7 cellular contexts compared by ENCODE assay signal in genomic region chr2:11830708-11831301, GRCh38.
DNase-seq lines count a peak whose midpoint lies in the region; ATAC-seq, FAIRE-seq and TF ChIP-seq lines count a peak whose summit lies in the region.

No MANE protein-coding gene starts in this region.

- H3K4me1 ChIP-seq in iPS-20b (ENCODE audit: insufficient read depth, low read length), result peaks cover 17% of the 10 kb centered on the region; the same call in 1 of the 2 replicates

- FAIRE-seq in HTR-8/SVneo (lab: Jason Lieb, UNC), result no peak

- H3K36me3 ChIP-seq in iPS-20b (ENCODE audit: insufficient read depth, low read depth, low read length), result peaks cover 3% of the 10 kb centered on the region; the same call in 1 of the 2 replicates

- peak overlapping the region; percentile 46 for H3K4me3 ChIP-seq in iPS-20b (ENCODE audit: low read length)

- peak overlapping the region; percentile 75 for H3K27ac Mint-ChIP-seq in activated B cell treated with CpG ODN at 0.5 μM for 24 hours
- H3K27ac Mint-ChIP-seq in stimulated activated naive B cell treated with anti-CD40 and anti-IgM and Interleukin-4, amounts not matched to agents 10 μg/mL and 1 μg/mL and 100 μg/mL, for 72 hours, result peak overlapping the region; percentile 88

- POLR2A ChIA-PET in activated B cell treated with CpG ODN at 0.5 μM for 24 hours (lab: Charles Lee), result interaction anchor here (0.6 to 3.1 kb wide), 6 partner anchors 25 to 886 kb away, joined by 3 to 24 read pairs (median 4); partner anchors contain the start of gene TRIB2

- intact Hi-C loops in activated B cell treated with CpG ODN at 0.5 μM for 24 hours (cut with micrococcal nuclease), result loop anchor here (2.0 to 10.0 kb wide), 4 partner anchors 74 to 731 kb away; no protein-coding TSS in a partner anchor

- CTCF ChIA-PET in activated B cell treated with CpG ODN at 0.5 μM for 24 hours (lab: Charles Lee), result interaction anchor here (1.6 to 5.2 kb wide), 6 partner anchors 35 to 1176 kb away, joined by 5 to 62 read pairs (median 29); partner anchors contain the start of gene TRIB2

- peaks cover 18% of the 10 kb centered on the region for H3K36me3 Mint-ChIP-seq in activated B cell treated with CpG ODN at 0.5 μM for 24 hours (ENCODE audit: low read depth)
- H3K36me3 Mint-ChIP-seq in stimulated activated naive B cell treated with anti-CD40 and anti-IgM and Interleukin-4, amounts not matched to agents 10 μg/mL and 1 μg/mL and 100 μg/mL, for 72 hours, result peaks cover 17 to 19% of the 10 kb centered on the region in 2 donors

- no peaks in the 10 kb centered on the region for H3K9me3 ChIP-seq in iPS-20b (ENCODE audit: insufficient read depth, low read depth, low read length)

- H3K9ac ChIP-seq in iPS-20b (ENCODE audit: low read depth, low read length), result peak overlapping the region; percentile 62; the same call in 1 of the 2 replicates

- DNase-seq in HTR-8/SVneo (ENCODE audit: insufficient read length, low spot score) (peak; percentile 9), activated B cell treated with CpG ODN at 0.5 μM for 24 hours (no peak), islet precursor cell (no peak), occipital lobe (lab: John Stamatoyannopoulos, UW) (no peak)
- no peak for DNase-seq in stimulated activated naive B cell treated with anti-CD40 and anti-IgM and Interleukin-4, amounts not matched to agents 10 μg/mL and 1 μg/mL and 100 μg/mL, for 72 hours
- no peak for DNase-seq in stimulated activated naive CD4-positive, alpha-beta T cell (lab: John Stamatoyannopoulos, UW)

- H3K9me3 Mint-ChIP-seq in activated B cell treated with CpG ODN at 0.5 μM for 24 hours, result peaks cover 5% of the 10 kb centered on the region
- H3K9me3 Mint-ChIP-seq in stimulated activated naive B cell treated with anti-CD40 and anti-IgM and Interleukin-4, amounts not matched to agents 10 μg/mL and 1 μg/mL and 100 μg/mL, for 72 hours, result peaks cover 9 to 10% of the 10 kb centered on the region in 2 donors

- peaks cover 64% of the 10 kb centered on the region for H3K4me1 Mint-ChIP-seq in activated B cell treated with CpG ODN at 0.5 μM for 24 hours
- H3K4me1 Mint-ChIP-seq in stimulated activated naive B cell treated with anti-CD40 and anti-IgM and Interleukin-4, amounts not matched to agents 10 μg/mL and 1 μg/mL and 100 μg/mL, for 72 hours, result peaks cover 41 to 56% of the 10 kb centered on the region in 2 donors

- no peaks in the 10 kb centered on the region for H3K27me3 Mint-ChIP-seq in activated B cell treated with CpG ODN at 0.5 μM for 24 hours
- H3K27me3 Mint-ChIP-seq in stimulated activated naive B cell treated with anti-CD40 and anti-IgM and Interleukin-4, amounts not matched to agents 10 μg/mL and 1 μg/mL and 100 μg/mL, for 72 hours, result no peaks in the 10 kb centered on the region

- H3K27me3 ChIP-seq in iPS-20b (ENCODE audit: insufficient read depth, low read length), result no peaks in the 10 kb centered on the region

- ATAC-seq in activated B cell treated with CpG ODN at 0.5 μM for 24 hours (ENCODE audit: low read depth), result no peak
- ATAC-seq in stimulated activated naive B cell treated with anti-CD40 and anti-IgM and Interleukin-4, amounts not matched to agents 10 μg/mL and 1 μg/mL and 100 μg/mL, for 72 hours (replicated peaks), result no peak

- H3K27ac ChIP-seq in iPS-20b (ENCODE audit: low read length), result peak overlapping the region; percentile 29

- H3K4me3 Mint-ChIP-seq in activated B cell treated with CpG ODN at 0.5 μM for 24 hours, result peak overlapping the region; percentile 75
- H3K4me3 Mint-ChIP-seq in stimulated activated naive B cell treated with anti-CD40 and anti-IgM and Interleukin-4, amounts not matched to agents 10 μg/mL and 1 μg/mL and 100 μg/mL, for 72 hours, result peak overlapping the region; percentile 70 to 72

- no peak for TF ChIP-seq CTCF in activated B cell treated with CpG ODN at 0.5 μM for 24 hours (IDR thresholded peaks at IDR 0.05)
